8 cellular contexts compared by ENCODE assay signal in the genomic region with DNA sequence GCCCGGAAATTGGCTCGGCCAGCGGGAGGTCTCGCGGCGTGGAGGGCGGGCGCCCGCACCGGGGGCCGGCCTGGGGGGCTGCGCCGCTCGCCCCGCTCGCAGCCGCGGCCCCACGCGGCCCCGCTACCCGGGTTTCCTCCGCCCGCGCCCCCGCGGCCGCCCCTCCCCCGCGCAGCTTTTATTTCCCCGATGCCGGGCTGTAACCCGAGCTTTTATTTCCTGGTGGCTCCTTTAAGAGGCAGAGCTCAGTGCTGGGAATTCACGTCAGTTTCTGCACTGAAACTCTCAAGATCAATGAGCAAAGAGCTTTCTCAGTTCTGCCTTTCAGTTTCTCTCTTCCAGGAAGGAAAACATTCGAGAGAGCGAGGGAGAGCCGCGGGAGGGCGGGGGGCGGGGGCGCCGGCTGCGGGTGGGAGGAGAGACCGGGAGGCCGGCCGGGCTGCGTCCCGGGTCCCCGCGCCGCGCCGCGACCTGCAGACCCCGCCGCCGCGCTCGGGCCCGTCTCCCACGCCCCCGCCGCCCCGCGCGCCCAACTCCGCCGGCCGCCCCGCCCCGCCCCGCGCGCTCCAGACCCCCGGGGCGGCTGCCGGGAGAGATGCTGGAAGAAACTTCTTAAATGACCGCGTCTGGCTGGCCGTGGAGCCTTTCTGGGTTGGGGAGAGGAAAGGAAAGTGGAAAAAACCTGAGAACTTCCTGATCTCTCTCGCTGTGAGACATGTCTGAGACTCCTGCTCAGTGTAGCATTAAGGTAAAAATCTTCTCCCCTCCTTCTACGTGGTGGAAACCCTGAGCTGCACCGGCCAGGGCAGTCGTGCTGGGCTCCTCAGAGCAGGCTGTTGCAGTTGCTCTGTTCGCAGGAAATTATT. TPM values are rescaled to one million over a fixed set of nuclear protein-coding genes. Genes with fewer than 3 reads are reported as not detected.
DNase-seq lines count a peak whose midpoint lies in the region; ATAC-seq and TF ChIP-seq lines count a peak whose summit lies in the region.

ETV6 (plus strand) TSS at position 262 of the 866 bp plus-strand sequence; CDS start at position 716, 454 bp downstream.

- peak within 1 kb of the TSS; percentile 97 to 99 for H3K9ac ChIP-seq in liver (ENCODE audit: low read depth in 1 of 2, low read length in 2 of 2)

- peaks cover 0 to 21% (median 4%) of the 10 kb centered on the region in 4 donors for H3K4me1 ChIP-seq in liver (ENCODE audit: control insufficient read depth in 4 of 4, insufficient read depth in 4 of 4, low read length in 3 of 4)

- ATAC-seq in HG03378 (IDR thresholded peaks at IDR 0.05; ENCODE audit: unreplicated experiment) = peak; percentile 35

- TF ChIP-seq POLR2A in GM19193 (IDR thresholded peaks at IDR 0.05; ENCODE audit: extremely low read depth, insufficient read depth, insufficient read length) = peak; percentile 70

- H3K27ac ChIP-seq in dorsolateral prefrontal cortex (peak within 1 kb of the TSS; percentile 77 to 99 (median 95)), liver (ENCODE audit: low read depth in 1 of 2, low read length in 2 of 2) (peak within 1 kb of the TSS; percentile 98 to 99)

- peak in 1 of 2 donors; percentile 17 for TF ChIP-seq RAD21 in liver (IDR thresholded peaks at IDR 0.05)

- WGBS in liver = under 1% methylated on average over 85 of the region's 85 CpGs

- H3K4me3 ChIP-seq in BJ (ENCODE audit: low read depth, low read length) (peak within 1 kb of the TSS; percentile 74), dorsolateral prefrontal cortex (peak within 1 kb of the TSS; percentile 54 to 93 (median 82)), liver (ENCODE audit: low read depth in 1 of 3, low read length in 3 of 3) (peak within 1 kb of the TSS; percentile 98)

- intact Hi-C loops in dorsolateral prefrontal cortex (cut with DNase I) = loop anchor here (2.0 to 10.0 kb wide), 7 partner anchors 115 to 1065 kb away; partner anchors contain the start of gene CDKN1B (in 1 of the 2)

- TF ChIP-seq CTCF in BJ (IDR thresholded peaks at IDR 0.05; ENCODE audit: insufficient read depth, low read depth, low read length) (no peak), dorsolateral prefrontal cortex (IDR thresholded peaks at IDR 0.05 in 54 of 56, conservative IDR thresholded peaks at IDR 0.05 in 2 of 56; ENCODE audit: low read depth in 1 of 56, partially characterized antibody in 56 of 56) (no peak), liver (IDR thresholded peaks at IDR 0.05; ENCODE audit: low read depth, low read length, missing input control) (no peak)

- peak; percentile 45 for DNase-seq in BJ (ENCODE audit: low read depth)
- peak; percentile 69 to 83 for DNase-seq in NCI-H526 (lab: John Stamatoyannopoulos, UW)
- DNase-seq in activated CD4-positive, alpha-beta T cell treated with anti-CD3 and anti-CD28 coated beads, Interleukin-2, amount 50 U/mL, for 4 hours = peak; percentile 77 to 80
- DNase-seq in dorsolateral prefrontal cortex = peak in 7 of 10 donors; percentile 19 to 65 (median 59)
- peak; percentile 85 for DNase-seq in stimulated activated CD4-positive, alpha-beta T cell treated with anti-CD3 and anti-CD28 coated beads, Interleukin-4, amount 100 ng/mL, for 1 hour

- no peaks in the 10 kb centered on the region for H3K9me3 ChIP-seq in liver (ENCODE audit: control insufficient read depth in 4 of 4, low read length in 3 of 4)

- H3K36me3 ChIP-seq in BJ (ENCODE audit: control insufficient read depth, insufficient read depth, low read length) (no peaks in the 10 kb centered on the region), liver (ENCODE audit: control insufficient read depth in 4 of 4, insufficient read depth in 3 of 4, low read depth in 1 of 4, low read length in 3 of 4) (no peaks in the 10 kb centered on the region)

- POLR2A ChIA-PET in BJ (lab: Charles Lee) = interaction anchor here (0.5 to 0.6 kb wide), 3 partner anchors 72 to 352 kb away, joined by 3 read pairs; no protein-coding TSS in a partner anchor

- CTCF ChIA-PET in BJ (lab: Yijun Ruan, JAX) = interaction anchor here (1.7 kb wide), 1 partner anchor 384 kb away, joined by 7 read pairs; no protein-coding TSS in a partner anchor

- H3K27me3 ChIP-seq in BJ (ENCODE audit: control insufficient read depth, insufficient read depth, low read length) (no peaks in the 10 kb centered on the region), dorsolateral prefrontal cortex (no peaks in the 10 kb centered on the region), liver (ENCODE audit: control insufficient read depth in 4 of 4, insufficient read depth in 4 of 4, low read length in 3 of 4) (no peaks in the 10 kb centered on the region)

TF ChIP-seq in liver, 16 proteins besides CTCF, POLR2A, EP300 and RAD21:
- TF ChIP-seq HNF4A (conservative IDR thresholded peaks at IDR 0.05) (peak in 1 of 2 donors; percentile 51), SP1 (IDR thresholded peaks at IDR 0.05) (no peak), GABPA (IDR thresholded peaks at IDR 0.05 in 1 of 2, conservative IDR thresholded peaks at IDR 0.05 in 1 of 2) (peak in 1 of 2 donors; percentile 5), TAF1 (conservative IDR thresholded peaks at IDR 0.05) (no peak), MAX (IDR thresholded peaks at IDR 0.05) (peak; percentile 79), FOXA2 (IDR thresholded peaks at IDR 0.05) (no peak), EGR1 (IDR thresholded peaks at IDR 0.05; ENCODE audit: low read depth in 2 of 2) (peak; percentile 12 to 83), YY1 (IDR thresholded peaks at IDR 0.05) (no peak), RXRA (IDR thresholded peaks at IDR 0.05) (peak in 1 of 2 donors; percentile 20), NR2F2 (IDR thresholded peaks at IDR 0.05) (no peak), JUND (IDR thresholded peaks at IDR 0.05) (no peak), HNF4G (IDR thresholded peaks at IDR 0.05) (no peak)
- TF ChIP-seq, protein P1, sequence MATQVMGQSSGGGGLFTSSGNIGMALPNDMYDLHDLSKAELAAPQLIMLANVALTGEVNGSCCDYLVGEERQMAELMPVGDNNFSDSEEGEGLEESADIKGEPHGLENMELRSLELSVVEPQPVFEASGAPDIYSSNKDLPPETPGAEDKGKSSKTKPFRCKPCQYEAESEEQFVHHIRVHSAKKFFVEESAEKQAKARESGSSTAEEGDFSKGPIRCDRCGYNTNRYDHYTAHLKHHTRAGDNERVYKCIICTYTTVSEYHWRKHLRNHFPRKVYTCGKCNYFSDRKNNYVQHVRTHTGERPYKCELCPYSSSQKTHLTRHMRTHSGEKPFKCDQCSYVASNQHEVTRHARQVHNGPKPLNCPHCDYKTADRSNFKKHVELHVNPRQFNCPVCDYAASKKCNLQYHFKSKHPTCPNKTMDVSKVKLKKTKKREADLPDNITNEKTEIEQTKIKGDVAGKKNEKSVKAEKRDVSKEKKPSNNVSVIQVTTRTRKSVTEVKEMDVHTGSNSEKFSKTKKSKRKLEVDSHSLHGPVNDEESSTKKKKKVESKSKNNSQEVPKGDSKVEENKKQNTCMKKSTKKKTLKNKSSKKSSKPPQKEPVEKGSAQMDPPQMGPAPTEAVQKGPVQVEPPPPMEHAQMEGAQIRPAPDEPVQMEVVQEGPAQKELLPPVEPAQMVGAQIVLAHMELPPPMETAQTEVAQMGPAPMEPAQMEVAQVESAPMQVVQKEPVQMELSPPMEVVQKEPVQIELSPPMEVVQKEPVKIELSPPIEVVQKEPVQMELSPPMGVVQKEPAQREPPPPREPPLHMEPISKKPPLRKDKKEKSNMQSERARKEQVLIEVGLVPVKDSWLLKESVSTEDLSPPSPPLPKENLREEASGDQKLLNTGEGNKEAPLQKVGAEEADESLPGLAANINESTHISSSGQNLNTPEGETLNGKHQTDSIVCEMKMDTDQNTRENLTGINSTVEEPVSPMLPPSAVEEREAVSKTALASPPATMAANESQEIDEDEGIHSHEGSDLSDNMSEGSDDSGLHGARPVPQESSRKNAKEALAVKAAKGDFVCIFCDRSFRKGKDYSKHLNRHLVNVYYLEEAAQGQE (IDR thresholded peaks at IDR 0.05) = no peak
- TF ChIP-seq, protein P2, sequence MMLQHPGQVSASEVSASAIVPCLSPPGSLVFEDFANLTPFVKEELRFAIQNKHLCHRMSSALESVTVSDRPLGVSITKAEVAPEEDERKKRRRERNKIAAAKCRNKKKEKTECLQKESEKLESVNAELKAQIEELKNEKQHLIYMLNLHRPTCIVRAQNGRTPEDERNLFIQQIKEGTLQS (IDR thresholded peaks at IDR 0.05) = no peak
TF ChIP-seq in liver: peak in this region for 5.

RNA-seq across cellular contexts. Expression of gene ETV6, which starts in this region (rescaled TPM):
- polyA plus RNA-seq in BJ (2011; rRNA removed) = 9.4 and 10.7 TPM in 2 replicates
- 25.9 and 27.6 TPM in 2 replicates for polyA minus RNA-seq in BJ (2011; rRNA and poly(A)+ RNA removed)
- 10 to 100 TPM; 12.1 to 46.3 (median 20.4) TPM for total RNA-seq in dorsolateral prefrontal cortex
- 1 to 10 TPM; 4.4 to 6.2 TPM for total RNA-seq in liver
- 1 to 10 TPM; 2.0 to 2.6 TPM for polyA plus RNA-seq in liver

Comparison
In these comparisons a context has a peak if more than half of its experiments do, and no peak if none do; other contexts are left out.
1. Peak in every context shown above with its lines: DNase-seq, ATAC-seq, H3K4me3 ChIP-seq and H3K27ac ChIP-seq.